8 cellular contexts compared by ENCODE assay signal in genomic region chr11:62665630-62666258, GRCh38. TPM values are rescaled to one million over a fixed set of nuclear protein-coding genes. Genes with fewer than 3 reads are reported as not detected.
DNase-seq lines count a peak whose midpoint lies in the region; ATAC-seq and TF ChIP-seq lines count a peak whose summit lies in the region.

No MANE protein-coding gene starts in this region.

- no peak for TF ChIP-seq POLR2A in heart left ventricle (IDR thresholded peaks at IDR 0.05)

- H3K9me3 Mint-ChIP-seq in activated naive CD4-positive, alpha-beta T cell treated with anti-CD3 and anti-CD28 coated beads, Interleukin-2, amount 50 U/mL, for 72 hours = no peaks in the 10 kb centered on the region
- H3K9me3 Mint-ChIP-seq in progenitor cell of endocrine pancreas (ENCODE audit: low read depth) = no peaks in the 10 kb centered on the region

- intact Hi-C loops in heart left ventricle (cut with DNase I) = loop anchor here in 1 of 10 donors (2.0 to 5.0 kb wide), 2 partner anchors 19 to 42 kb away; partner anchors contain the start of genes BSCL2, GANAB and GNG3

- H3K36me3 ChIP-seq in SJCRH30 (peaks cover 31% of the 10 kb centered on the region), heart left ventricle (peaks cover 0 to 41% (median 27%) of the 10 kb centered on the region in 9 donors)

- no peaks in the 10 kb centered on the region for H3K27me3 Mint-ChIP-seq in progenitor cell of endocrine pancreas

- peaks cover 47 to 49% of the 10 kb centered on the region in 2 donors for H3K36me3 Mint-ChIP-seq in activated naive CD4-positive, alpha-beta T cell treated with anti-CD3 and anti-CD28 coated beads, Interleukin-2, amount 50 U/mL, for 72 hours
- peaks cover 5% of the 10 kb centered on the region for H3K36me3 Mint-ChIP-seq in progenitor cell of endocrine pancreas (ENCODE audit: insufficient read depth)

- peaks cover 4% of the 10 kb centered on the region; the same call in 1 of the 2 replicates for H3K4me1 ChIP-seq in SJCRH30
- peaks cover 5 to 51% (median 37%) of the 10 kb centered on the region in 12 donors for H3K4me1 ChIP-seq in heart left ventricle

- TF ChIP-seq CTCF in heart left ventricle (IDR thresholded peaks at IDR 0.05) (no peak), progenitor cell of endocrine pancreas (IDR thresholded peaks at IDR 0.05; ENCODE audit: unreplicated experiment) (no peak)

- H3K4me3 Mint-ChIP-seq in progenitor cell of endocrine pancreas (ENCODE audit: low read depth) = peak overlapping the region; percentile 88

- no peaks in the 10 kb centered on the region for H3K27me3 ChIP-seq in SJCRH30
- H3K27me3 ChIP-seq in heart left ventricle = no peaks in the 10 kb centered on the region

- ATAC-seq in HG03045 (IDR thresholded peaks at IDR 0.05; ENCODE audit: unreplicated experiment) (peak; percentile 23), heart left ventricle (peak; percentile 47 to 61 (median 48))
- ATAC-seq in activated naive CD4-positive, alpha-beta T cell treated with anti-CD3 and anti-CD28 coated beads, Interleukin-2, amount 50 U/mL, for 72 hours = peak; percentile 28 to 31

- H3K27ac ChIP-seq in SJCRH30 (peak overlapping the region; percentile 63), heart left ventricle (peak overlapping the region; percentile 30 to 98 (median 88))

- no peaks in the 10 kb centered on the region for H3K9me3 ChIP-seq in SJCRH30 (replicated peaks)
- no peaks in the 10 kb centered on the region for H3K9me3 ChIP-seq in heart left ventricle

- peak overlapping the region; percentile 96 to 98 for H3K27ac Mint-ChIP-seq in activated naive CD4-positive, alpha-beta T cell treated with anti-CD3 and anti-CD28 coated beads, Interleukin-2, amount 50 U/mL, for 72 hours
- peak overlapping the region; percentile 98 for H3K27ac Mint-ChIP-seq in progenitor cell of endocrine pancreas

- H3K4me1 Mint-ChIP-seq in progenitor cell of endocrine pancreas (ENCODE audit: low read depth) = peaks cover 12% of the 10 kb centered on the region

- 2 to 5% (median 4%) methylated on average over 37 to 38 of the region's 38 CpGs for WGBS in heart left ventricle, 4 donors

- H3K4me3 ChIP-seq in SJCRH30 (peak overlapping the region; percentile 79), heart left ventricle (peak overlapping the region; percentile 53 to 92 (median 83))

- peak; percentile 63 for DNase-seq in NCI-H1092 treated with DMSO at 0.1 percent for 48 hours (lab: John Stamatoyannopoulos, UW)
- no peak for DNase-seq in NCI-H1092 (lab: John Stamatoyannopoulos, UW)
- peak in 1 of 2 experiments; percentile 30 for DNase-seq in SJCRH30
- DNase-seq in activated naive CD4-positive, alpha-beta T cell treated with anti-CD3 and anti-CD28 coated beads, Interleukin-2, amount 50 U/mL, for 72 hours (ENCODE audit: low spot score in 2 of 2) = peak in 1 of 2 donors; percentile 39
- DNase-seq in heart left ventricle = peak in 4 of 5 donors; percentile 41 to 73 (median 60)
- DNase-seq in progenitor cell of endocrine pancreas (ENCODE audit: low spot score, unreplicated experiment) = no peak
- no peak for DNase-seq in NCI-H446 treated with DMSO at 0.1 percent for 48 hours (lab: John Stamatoyannopoulos, UW)

RNA-seq across cellular contexts. Expression of gene CSKMT, which starts 0.6 kb away (rescaled TPM):
- total RNA-seq in SJCRH30 (2014; rRNA removed; shearing (Covaris generic)) = 8.5 and 10.4 TPM in 2 replicates
- total RNA-seq in activated naive CD4-positive, alpha-beta T cell treated with anti-CD3 and anti-CD28 coated beads, Interleukin-2, amount 50 U/mL, for 72 hours = 10 to 100 TPM; 20.7 to 34.4 TPM
- 1 to 10 TPM in 7 of 9 donors, under 1 TPM in 2; 0.38 to 8.7 (median 4.2) TPM for total RNA-seq in heart left ventricle
- polyA plus RNA-seq in heart left ventricle = 1 to 10 TPM; 4.4 to 6.6 TPM
- total RNA-seq in progenitor cell of endocrine pancreas = 12.2 and 18.0 TPM in 2 replicates

RNA-seq across cellular contexts. Expression of gene C11orf98, which starts 0.7 kb away (rescaled TPM):
- 62.6 and 65.0 TPM in 2 replicates for total RNA-seq in SJCRH30 (2014; rRNA removed; shearing (Covaris generic))
- total RNA-seq in activated naive CD4-positive, alpha-beta T cell treated with anti-CD3 and anti-CD28 coated beads, Interleukin-2, amount 50 U/mL, for 72 hours = 100 to 1,000 TPM in 1 of 2 donors, 10 to 100 TPM in 1; 62.0 to 103 TPM
- 10 to 100 TPM; 24.0 to 56.2 (median 28.5) TPM for total RNA-seq in heart left ventricle
- polyA plus RNA-seq in heart left ventricle = 100 to 1,000 TPM in 1 of 2 donors, 10 to 100 TPM in 1; 75.1 to 191 TPM
- 71.7 and 73.5 TPM in 2 replicates for total RNA-seq in progenitor cell of endocrine pancreas

RNA-seq across cellular contexts. Expression of gene UQCC3, which starts 5.7 kb away (rescaled TPM):
- total RNA-seq in SJCRH30 (2014; rRNA removed; shearing (Covaris generic)) = 11.5 and 15.7 TPM in 2 replicates
- total RNA-seq in activated naive CD4-positive, alpha-beta T cell treated with anti-CD3 and anti-CD28 coated beads, Interleukin-2, amount 50 U/mL, for 72 hours = 1 to 10 TPM in 1 of 2 donors, under 1 TPM in 1; 0.87 to 4.7 TPM
- total RNA-seq in heart left ventricle (1 to 10 TPM; 5.3 to 8.8 (median 5.9) TPM), progenitor cell of endocrine pancreas (7.0 and 7.6 TPM in 2 replicates)
- 10 to 100 TPM; 11.5 to 15.8 TPM for polyA plus RNA-seq in heart left ventricle

RNA-seq across cellular contexts. Expression of gene LBHD1, which starts 6.3 kb away (rescaled TPM):
- total RNA-seq in SJCRH30 (2014; rRNA removed; shearing (Covaris generic)) = 3.2 and 6.3 TPM in 2 replicates
- 10 to 100 TPM; 16.6 to 24.3 TPM for total RNA-seq in activated naive CD4-positive, alpha-beta T cell treated with anti-CD3 and anti-CD28 coated beads, Interleukin-2, amount 50 U/mL, for 72 hours
- total RNA-seq in heart left ventricle (1 to 10 TPM; 1.8 to 6.3 (median 2.9) TPM), progenitor cell of endocrine pancreas (9.3 and 9.4 TPM in 2 replicates)
- 1 to 10 TPM; 1.4 to 1.8 TPM for polyA plus RNA-seq in heart left ventricle

RNA-seq across cellular contexts. Expression of gene INTS5, which starts 12.6 kb away (rescaled TPM):
- total RNA-seq in SJCRH30 (2014; rRNA removed; shearing (Covaris generic)) = 20.1 and 20.3 TPM in 2 replicates
- total RNA-seq in activated naive CD4-positive, alpha-beta T cell treated with anti-CD3 and anti-CD28 coated beads, Interleukin-2, amount 50 U/mL, for 72 hours = 10 to 100 TPM; 11.8 to 32.5 TPM
- total RNA-seq in heart left ventricle = 10 to 100 TPM in 7 of 9 donors, 1 to 10 TPM in 2; 9.1 to 23.2 (median 11.5) TPM
- 10 to 100 TPM in 1 of 2 donors, 1 to 10 TPM in 1; 3.3 to 15.5 TPM for polyA plus RNA-seq in heart left ventricle
- total RNA-seq in progenitor cell of endocrine pancreas = 23.6 and 24.7 TPM in 2 replicates

Comparison
In these comparisons a context has a peak if more than half of its experiments do, and no peak if none do; other contexts are left out.
1. DNase-seq: peak in NCI-H1092 treated with DMSO at 0.1 percent for 48 hours (single experiment) and heart left ventricle (4 of 5); none in NCI-H1092 (single experiment), progenitor cell of endocrine pancreas (single experiment) and NCI-H446 treated with DMSO at 0.1 percent for 48 hours (single experiment).
2. Peak in every context shown above with its lines, with median percentiles within 50 percentile points of each other: ATAC-seq.